8 cellular contexts compared by ENCODE assay signal in the genomic region with DNA sequence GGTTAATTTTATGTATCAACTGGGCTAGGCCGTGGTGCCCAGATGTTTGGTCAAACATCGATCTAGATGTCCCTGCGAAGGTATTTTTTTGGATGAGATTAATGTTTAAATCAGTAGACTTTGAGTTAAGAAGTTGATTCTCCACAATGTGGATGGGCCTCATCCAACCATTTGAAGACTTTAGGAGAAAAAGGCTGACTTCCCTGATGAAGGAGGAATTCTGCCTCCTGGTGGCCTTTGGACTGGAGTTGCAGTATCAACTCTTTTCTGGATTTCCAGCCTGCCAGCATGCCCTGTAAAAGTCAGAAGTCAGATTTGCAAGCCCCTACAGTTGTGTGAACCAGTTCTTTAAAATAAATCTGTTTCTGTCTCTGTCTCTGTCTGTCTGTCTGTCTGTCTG.
DNase-seq lines count a peak whose midpoint lies in the region; ATAC-seq, FAIRE-seq and TF ChIP-seq lines count a peak whose summit lies in the region.

No MANE protein-coding gene starts in this region.

- H3K4me1 Mint-ChIP-seq in effector memory CD8-positive, alpha-beta T cell (ENCODE audit: low read depth in 2 of 2), result no peaks in the 10 kb centered on the region
- H3K4me1 Mint-ChIP-seq in stimulated activated naive B cell treated with anti-CD40 and anti-IgM and Interleukin-4, amounts not matched to agents 10 μg/mL and 1 μg/mL and 100 μg/mL, for 72 hours, result no peaks in the 10 kb centered on the region

- intact Hi-C loops in left lung (cut with DNase I), result no loop called here

- H3K9me3 ChIP-seq in left lung, result no peaks in the 10 kb centered on the region

- H3K4me1 ChIP-seq in left lung, result no peaks in the 10 kb centered on the region

- ATAC-seq in left lung, result peak; percentile 38
- no peak for ATAC-seq in effector memory CD8-positive, alpha-beta T cell (replicated peaks)
- no peak for ATAC-seq in stimulated activated naive B cell treated with anti-CD40 and anti-IgM and Interleukin-4, amounts not matched to agents 10 μg/mL and 1 μg/mL and 100 μg/mL, for 72 hours (replicated peaks)

- FAIRE-seq in HTR-8/SVneo (lab: Jason Lieb, UNC), result no peak

- H3K27me3 ChIP-seq in left lung, result no peaks in the 10 kb centered on the region

- no peak overlapping the region for H3K4me3 Mint-ChIP-seq in effector memory CD8-positive, alpha-beta T cell
- no peak overlapping the region for H3K4me3 Mint-ChIP-seq in stimulated activated naive B cell treated with anti-CD40 and anti-IgM and Interleukin-4, amounts not matched to agents 10 μg/mL and 1 μg/mL and 100 μg/mL, for 72 hours

- no peaks in the 10 kb centered on the region for H3K36me3 ChIP-seq in left lung

- no peak overlapping the region for H3K27ac ChIP-seq in left lung

- H3K27me3 Mint-ChIP-seq in effector memory CD8-positive, alpha-beta T cell, result peaks cover 20 to 22% of the 10 kb centered on the region in 2 donors
- H3K27me3 Mint-ChIP-seq in stimulated activated naive B cell treated with anti-CD40 and anti-IgM and Interleukin-4, amounts not matched to agents 10 μg/mL and 1 μg/mL and 100 μg/mL, for 72 hours, result no peaks in the 10 kb centered on the region

- H3K9me3 Mint-ChIP-seq in effector memory CD8-positive, alpha-beta T cell, result no peaks in the 10 kb centered on the region
- H3K9me3 Mint-ChIP-seq in stimulated activated naive B cell treated with anti-CD40 and anti-IgM and Interleukin-4, amounts not matched to agents 10 μg/mL and 1 μg/mL and 100 μg/mL, for 72 hours, result no peaks in the 10 kb centered on the region

- no peak overlapping the region for H3K27ac Mint-ChIP-seq in effector memory CD8-positive, alpha-beta T cell
- H3K27ac Mint-ChIP-seq in stimulated activated naive B cell treated with anti-CD40 and anti-IgM and Interleukin-4, amounts not matched to agents 10 μg/mL and 1 μg/mL and 100 μg/mL, for 72 hours, result no peak overlapping the region

- TF ChIP-seq CTCF in HFF-Myc (IDR thresholded peaks at IDR 0.05; ENCODE audit: low read depth, low read length, missing control alignments), result peak; percentile 54
- peak; percentile 32 to 35 for TF ChIP-seq CTCF in left lung (IDR thresholded peaks at IDR 0.05)

- DNase-seq in AG08396 (ENCODE audit: low spot score), result peak; percentile 38
- DNase-seq in HFF-Myc (ENCODE audit: extremely low read depth, low read depth), result peak; percentile 12
- DNase-seq in astrocyte of the hippocampus (ENCODE audit: low read depth, low spot score), result peak; percentile 47
- DNase-seq in left lung, result no peak
- DNase-seq in NCI-H1092 treated with DMSO at 0.1 percent for 48 hours (lab: John Stamatoyannopoulos, UW), result no peak
- DNase-seq in effector memory CD8-positive, alpha-beta T cell, result no peak
- DNase-seq in HTR-8/SVneo (ENCODE audit: insufficient read length, low spot score), result no peak
- no peak for DNase-seq in stimulated activated naive B cell treated with anti-CD40 and anti-IgM and Interleukin-4, amounts not matched to agents 10 μg/mL and 1 μg/mL and 100 μg/mL, for 72 hours

- no peak overlapping the region for H3K4me3 ChIP-seq in HFF-Myc (replicated peaks; ENCODE audit: low read depth, low read length)
- H3K4me3 ChIP-seq in left lung, result no peak overlapping the region

- no peaks in the 10 kb centered on the region for H3K36me3 Mint-ChIP-seq in effector memory CD8-positive, alpha-beta T cell (ENCODE audit: insufficient read depth)
- no peaks in the 10 kb centered on the region for H3K36me3 Mint-ChIP-seq in stimulated activated naive B cell treated with anti-CD40 and anti-IgM and Interleukin-4, amounts not matched to agents 10 μg/mL and 1 μg/mL and 100 μg/mL, for 72 hours

Comparison
In these comparisons a context has a peak if more than half of its experiments do, and no peak if none do; other contexts are left out.
1. DNase-seq: peak in AG08396 (single experiment), HFF-Myc (single experiment) and astrocyte of the hippocampus (single experiment); none in left lung (0 of 2), NCI-H1092 treated with DMSO at 0.1 percent for 48 hours (single experiment), effector memory CD8-positive, alpha-beta T cell (0 of 3), HTR-8/SVneo (single experiment) and stimulated activated naive B cell treated with anti-CD40 and anti-IgM and Interleukin-4, amounts not matched to agents 10 μg/mL and 1 μg/mL and 100 μg/mL, for 72 hours (single experiment).